17 cellular contexts compared by ENCODE assay signal in the genomic region with DNA sequence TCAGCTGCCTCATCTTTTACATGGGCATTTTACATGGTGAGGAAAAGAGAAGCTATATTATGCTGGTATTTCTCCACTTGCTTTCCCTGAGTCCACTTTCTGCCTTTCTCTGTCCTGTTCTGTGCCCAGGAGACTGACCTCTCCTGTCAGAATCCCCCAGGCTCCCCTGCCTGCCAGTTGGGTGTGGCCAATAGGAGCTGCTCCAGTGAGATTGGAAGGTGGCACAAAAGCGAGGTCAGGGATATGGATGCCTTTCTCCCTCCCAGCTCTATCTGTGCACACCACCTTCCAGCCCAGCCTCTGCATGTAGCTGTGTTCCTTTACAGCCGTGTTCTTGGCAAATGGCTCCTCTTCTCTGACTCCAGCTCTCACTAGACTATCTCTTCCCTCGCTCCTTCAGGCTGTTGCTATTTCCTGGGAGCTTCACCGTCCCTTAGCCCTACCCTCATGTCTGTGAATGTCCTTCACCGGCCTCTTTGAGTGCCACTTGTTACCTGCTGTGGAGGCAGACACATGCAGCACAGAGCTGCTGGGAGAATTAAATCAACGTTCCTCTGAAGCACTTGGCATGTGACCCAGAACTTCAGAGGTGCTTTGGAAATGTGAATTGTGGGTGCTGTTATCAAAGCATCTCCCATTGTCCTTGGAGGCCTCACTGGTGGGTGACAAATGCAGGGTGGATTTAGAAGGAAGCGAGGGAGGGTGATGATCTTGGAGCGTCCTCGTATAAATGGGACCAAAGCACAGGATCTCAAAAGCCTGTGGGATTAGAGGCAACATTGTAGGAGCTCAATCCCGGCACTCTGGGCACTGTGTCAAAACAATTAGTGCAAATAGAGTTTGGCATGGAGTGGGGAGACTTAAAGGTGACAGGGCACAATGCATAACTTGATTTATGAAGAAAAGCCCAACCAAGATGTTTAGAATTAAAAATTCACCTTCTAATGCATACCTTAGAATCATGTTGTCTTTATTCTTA. TPM values are rescaled to one million over a fixed set of nuclear protein-coding genes. Genes with fewer than 3 reads are reported as not detected.
DNase-seq lines count a peak whose midpoint lies in the region; ATAC-seq and TF ChIP-seq lines count a peak whose summit lies in the region.
"Had no signal": no experiment of that assay in that cellular context is flagged by ENCODE, and none has a peak within 500 bp of the region (broad histone marks: within the 10 kb centered on the region; RNA-seq: fewer than 3 reads in every experiment).

No MANE protein-coding gene starts in this region.

- no peak for TF ChIP-seq EP300 in upper lobe of left lung (IDR thresholded peaks at IDR 0.05)

- peak in 2 of 3 experiments; percentile 36 to 55 for DNase-seq in NCI-H1417 (lab: John Stamatoyannopoulos, UW)
- no peak for DNase-seq in NCI-H1417 treated with DMSO at 0.1 percent for 48 hours (lab: John Stamatoyannopoulos, UW)
- peak; percentile 50 for DNase-seq in NCI-H345 treated with DMSO at 0.1 percent for 48 hours (lab: John Stamatoyannopoulos, UW; ENCODE audit: unreplicated experiment)
- DNase-seq in left lobe of liver (ENCODE audit: low spot score): peak; percentile 51
- DNase-seq in upper lobe of left lung: peak in 1 of 2 donors; percentile 59
- no peak for DNase-seq in dermis blood vessel endothelial cell
- DNase-seq in NCI-H1694 treated with DMSO at 0.1 percent for 48 hours (lab: John Stamatoyannopoulos, UW): no peak
- DNase-seq: activated CD8-positive, alpha-beta T cell treated with anti-CD3 and anti-CD28 coated beads, Interleukin-2, amount 10 ng/mL, durations not matched to agents 7 days and 5 days; activated naive CD8-positive, alpha-beta T cell treated with anti-CD3 and anti-CD28 coated beads for 36 hours; activated T-cell treated with anti-CD3 and anti-CD28 coated beads, Interleukin-2, amount 50 U/mL, for 72 hours; left ventricle myocardium inferior; small intestine had no signal

- no peaks in the 10 kb centered on the region for H3K36me3 ChIP-seq in upper lobe of left lung
- H3K36me3 ChIP-seq: breast epithelium, left ventricle myocardium inferior, thoracic aorta had no signal

- no peak overlapping the region for H3K4me3 ChIP-seq in upper lobe of left lung
- H3K4me3 ChIP-seq: breast epithelium, left ventricle myocardium inferior, thoracic aorta had no signal

- peaks cover 40 to 53% (median 45%) of the 10 kb centered on the region in 4 donors for H3K4me1 ChIP-seq in upper lobe of left lung
- H3K4me1 ChIP-seq: breast epithelium, parathyroid adenoma had no signal

- no peak for TF ChIP-seq POLR2A in upper lobe of left lung (IDR thresholded peaks at IDR 0.05)

- H3K27me3 ChIP-seq in upper lobe of left lung: no peaks in the 10 kb centered on the region
- H3K27me3 ChIP-seq: breast epithelium had no signal

- WGBS in upper lobe of left lung, 2 donors: 41 to 51% methylated on average over 10 of the region's 10 CpGs

- H3K9me3 ChIP-seq in upper lobe of left lung: no peaks in the 10 kb centered on the region
- H3K9me3 ChIP-seq: breast epithelium, left ventricle myocardium inferior, thoracic aorta had no signal

- peak overlapping the region; percentile 29 to 89 (median 57) for H3K27ac ChIP-seq in upper lobe of left lung
- H3K27ac ChIP-seq: C4-2B, left ventricle myocardium inferior, parathyroid adenoma, thoracic aorta had no signal

- TF ChIP-seq CTCF in upper lobe of left lung (IDR thresholded peaks at IDR 0.05): no peak

- ATAC-seq in left lobe of liver: peak; percentile 27
- ATAC-seq in upper lobe of left lung (ENCODE audit: low FRiP score in 2 of 2): peak in 1 of 2 donors; percentile 54
- ATAC-seq in GM21360 (IDR thresholded peaks at IDR 0.05; ENCODE audit: unreplicated experiment): no peak
- ATAC-seq: activated CD8-positive, alpha-beta T cell treated with anti-CD3 and anti-CD28 coated beads, Interleukin-2, amount 10 ng/mL, durations not matched to agents 7 days and 5 days; activated T-cell treated with anti-CD3 and anti-CD28 coated beads, Interleukin-2, amount 50 U/mL, for 72 hours had no signal

RNA-seq across cellular contexts. Expression of a gene that starts 28.9 kb away (rescaled TPM):
- total RNA-seq in left lobe of liver (52.0 TPM), upper lobe of left lung (10 to 100 TPM; 50.8 to 95.3 (median 65.3) TPM), dermis blood vessel endothelial cell (76.6 and 102 TPM in 2 replicates)

Comparison
In these comparisons a context has a peak if more than half of its experiments do, and no peak if none do; other contexts are left out.
1. DNase-seq: peak in NCI-H1417 (2 of 3), NCI-H345 treated with DMSO at 0.1 percent for 48 hours (single experiment) and left lobe of liver (single experiment); none in NCI-H1417 treated with DMSO at 0.1 percent for 48 hours (single experiment), dermis blood vessel endothelial cell (single experiment) and NCI-H1694 treated with DMSO at 0.1 percent for 48 hours (single experiment).